In the genomic region with DNA sequence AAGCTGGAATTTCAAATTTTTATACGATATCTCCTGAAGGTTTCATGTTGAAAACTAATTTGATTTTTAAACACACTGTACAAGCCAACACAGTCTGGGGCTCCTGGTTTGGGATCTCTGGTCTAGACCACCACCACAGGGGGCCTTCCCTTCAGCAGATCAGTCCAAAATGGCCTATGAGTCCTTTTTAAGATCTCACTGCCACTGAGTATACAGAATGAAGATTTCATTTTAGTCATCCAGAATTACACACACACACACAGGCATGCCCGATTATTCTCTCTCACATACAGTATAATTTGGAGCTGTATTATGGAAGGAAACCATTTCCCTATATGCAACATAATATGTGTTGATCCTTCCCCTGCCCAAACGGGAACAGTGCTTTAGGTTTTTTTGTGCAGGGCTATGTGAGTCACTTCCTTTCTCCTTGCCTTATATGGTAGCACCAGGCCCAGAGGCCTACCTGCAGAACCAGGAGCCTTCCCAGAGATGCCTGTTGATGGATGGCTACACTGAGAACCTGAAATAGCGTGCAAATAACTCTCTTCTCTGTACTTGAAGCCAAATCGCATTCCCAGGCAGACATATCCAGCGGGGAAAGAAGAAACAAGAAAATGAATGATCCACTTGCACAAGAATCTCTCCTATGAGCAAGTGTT, we compare ENCODE assay signal across 9 cellular contexts. TPM values are rescaled to one million over a fixed set of nuclear protein-coding genes. Genes with fewer than 3 reads are reported as not detected.
DNase-seq lines count a peak whose midpoint lies in the region; ATAC-seq and TF ChIP-seq lines count a peak whose summit lies in the region.
"Had no signal": no experiment of that assay in that cellular context is flagged by ENCODE, and none has a peak within 500 bp of the region (broad histone marks: within the 10 kb centered on the region; RNA-seq: fewer than 3 reads in every experiment).

No MANE protein-coding gene starts in this region.

- POLR2A ChIA-PET in Panc1 (lab: Charles Lee): no interaction called here

- peak overlapping the region; percentile 92 for H3K27ac Mint-ChIP-seq in type B pancreatic cell

- TF ChIP-seq POLR2A in esophagus squamous epithelium (IDR thresholded peaks at IDR 0.05): no peak

- intact Hi-C loops in Right ventricle myocardium inferior (cut with DNase I): no loop called here
- intact Hi-C loops in Panc1 (cut with micrococcal nuclease; ENCODE audit: unreplicated experiment): no loop called here
- intact Hi-C loops in esophagus squamous epithelium (cut with DNase I): no loop called here

- ATAC-seq in Right ventricle myocardium inferior: no peak
- no peak for ATAC-seq in Panc1
- ATAC-seq in GM21360 (IDR thresholded peaks at IDR 0.05; ENCODE audit: unreplicated experiment): no peak

- H3K9me3 Mint-ChIP-seq in type B pancreatic cell: peaks cover 3% of the 10 kb centered on the region

- H3K27me3 ChIP-seq in cardiac muscle cell: no peaks in the 10 kb centered on the region
- H3K27me3 ChIP-seq in Panc1 (ENCODE audit: control insufficient read depth, insufficient read depth, low read length): no peaks in the 10 kb centered on the region
- no peaks in the 10 kb centered on the region for H3K27me3 ChIP-seq in esophagus squamous epithelium
- H3K27me3 ChIP-seq: vagina had no signal

- H3K27ac ChIP-seq in cardiac muscle cell (peak overlapping the region; percentile 81), Panc1 (ENCODE audit: low read length) (no peak overlapping the region), esophagus squamous epithelium (peak overlapping the region; percentile 59 to 70 (median 64))
- H3K27ac ChIP-seq: vagina had no signal

- no TSS peak for BruUV-seq in Panc1 (replicated peaks; lab: Mats Ljungman, UMichigan)

- CTCF ChIA-PET in Panc1 (lab: Charles Lee): no interaction called here

- H3K4me3 Mint-ChIP-seq in type B pancreatic cell: peak overlapping the region; percentile 53

- H3K27me3 Mint-ChIP-seq in type B pancreatic cell: peaks cover 2% of the 10 kb centered on the region

- DNase-seq in cardiac muscle cell (ENCODE audit: low read depth in 1 of 2, low spot score in 1 of 2) (peak; percentile 11 to 18), Right ventricle myocardium inferior (ENCODE audit: missing footprints) (no peak), Panc1 (ENCODE audit: low read depth, low spot score) (peak; percentile 7), esophagus squamous epithelium (lab: John Stamatoyannopoulos, UW) (no peak), type B pancreatic cell (ENCODE audit: extremely low spot score, unreplicated experiment) (no peak), amygdala (lab: John Stamatoyannopoulos, UW) (no peak), NCI-H345 treated with DMSO at 0.1 percent for 48 hours (lab: John Stamatoyannopoulos, UW; ENCODE audit: unreplicated experiment) (no peak)

- H3K4me1 ChIP-seq in cardiac muscle cell (ENCODE audit: low read depth) (peaks cover 26% of the 10 kb centered on the region), Panc1 (ENCODE audit: control insufficient read depth, insufficient read depth, low read length) (no peaks in the 10 kb centered on the region), esophagus squamous epithelium (peaks cover 0 to 34% (median 3%) of the 10 kb centered on the region in 3 donors)

- H3K4me3 ChIP-seq in cardiac muscle cell (no peak overlapping the region), Panc1 (ENCODE audit: low read depth in 2 of 2, low read length in 2 of 2) (no peak overlapping the region), esophagus squamous epithelium (no peak overlapping the region)
- H3K4me3 ChIP-seq: vagina had no signal

- H3K9me3 ChIP-seq in cardiac muscle cell (ENCODE audit: low read depth) (no peaks in the 10 kb centered on the region), Panc1 (ENCODE audit: control insufficient read depth, insufficient read depth, low read depth, low read length) (no peaks in the 10 kb centered on the region), esophagus squamous epithelium (no peaks in the 10 kb centered on the region)
- H3K9me3 ChIP-seq: vagina had no signal

- TF ChIP-seq CTCF in cardiac muscle cell (IDR thresholded peaks at IDR 0.05; ENCODE audit: low read depth, low read length) (no peak), Panc1 (IDR thresholded peaks at IDR 0.05) (no peak), esophagus squamous epithelium (IDR thresholded peaks at IDR 0.05) (no peak), type B pancreatic cell (conservative IDR thresholded peaks at IDR 0.05) (no peak)

- H3K36me3 ChIP-seq in cardiac muscle cell: no peaks in the 10 kb centered on the region
- no peaks in the 10 kb centered on the region for H3K36me3 ChIP-seq in Panc1 (ENCODE audit: control insufficient read depth, insufficient read depth, low read length)
- H3K36me3 ChIP-seq in esophagus squamous epithelium: no peaks in the 10 kb centered on the region
- H3K36me3 ChIP-seq: vagina had no signal

- H3K36me3 Mint-ChIP-seq in type B pancreatic cell: peaks cover 4% of the 10 kb centered on the region

- in situ Hi-C loops in Panc1 (cut with HindIII; ENCODE audit: low pct_unique_long_range_greater_than_20kb, low sequenced_read_pairs): no loop called here

- no peaks in the 10 kb centered on the region for H3K4me1 Mint-ChIP-seq in type B pancreatic cell (ENCODE audit: unreplicated experiment)

- WGBS in esophagus squamous epithelium, 2 donors: 31 to 36% methylated on average over 6 of the region's 6 CpGs

RNA-seq across cellular contexts. Expression of gene WNK1, which starts 28.1 kb away (rescaled TPM):
- total RNA-seq in cardiac muscle cell (74.0 and 145 TPM in 2 replicates), Right ventricle myocardium inferior (284 TPM), Panc1 (2021; ENCODE audit: unreplicated experiment) (181 TPM), esophagus squamous epithelium (100 to 1,000 TPM; 120 to 269 (median 204) TPM), type B pancreatic cell (ENCODE audit: low replicate concordance) (132 and 209 TPM in 2 replicates)
- 110 and 150 TPM in 2 replicates for polyA plus RNA-seq in cardiac muscle cell
- 117 TPM for polyA plus RNA-seq in Panc1 (2012; ENCODE audit: insufficient read length)

Comparison
In these comparisons a context has a peak if more than half of its experiments do, and no peak if none do; other contexts are left out.
1. DNase-seq: peak in cardiac muscle cell (2 of 2) and Panc1 (single experiment); none in Right ventricle myocardium inferior (single experiment), esophagus squamous epithelium (single experiment), type B pancreatic cell (single experiment), amygdala (0 of 56) and NCI-H345 treated with DMSO at 0.1 percent for 48 hours (single experiment).